Comparison of ENCODE assay signal across 8 cellular contexts in the genomic region with DNA sequence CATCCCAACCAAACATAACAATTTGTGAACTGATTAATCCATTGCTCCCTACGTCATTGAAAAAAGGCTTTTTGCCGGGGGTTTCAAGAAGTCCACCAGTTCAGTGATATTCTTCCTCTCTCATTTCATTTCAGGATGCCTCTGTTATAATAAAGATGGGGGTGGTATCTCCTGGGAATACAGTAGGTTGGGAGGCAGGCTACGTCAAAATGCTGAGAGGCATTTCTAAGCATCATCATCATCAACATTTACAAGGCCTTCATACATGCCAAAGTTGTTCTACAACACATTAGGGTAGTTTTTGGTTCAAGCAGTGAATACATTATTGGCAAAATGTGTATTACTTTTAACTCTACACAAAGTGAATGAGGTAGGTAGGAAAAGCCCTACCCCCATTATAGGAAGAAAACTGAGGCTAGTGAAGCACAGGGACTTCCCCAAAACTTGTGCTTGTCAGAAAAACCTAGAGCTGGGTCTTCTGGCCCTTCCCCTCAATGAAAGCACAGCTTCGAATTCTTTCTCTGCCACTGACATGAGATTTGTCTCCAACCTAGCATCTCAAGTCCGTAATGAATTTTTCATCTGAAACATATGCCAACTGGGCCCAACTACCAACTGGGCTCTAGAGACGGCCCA. TPM values are rescaled to one million over a fixed set of nuclear protein-coding genes. Genes with fewer than 3 reads are reported as not detected.
DNase-seq lines count a peak whose midpoint lies in the region; ATAC-seq, FAIRE-seq and TF ChIP-seq lines count a peak whose summit lies in the region.

No MANE protein-coding gene starts in this region.

- no peak for TF ChIP-seq POLR2A in adrenal gland (IDR thresholded peaks at IDR 0.05)

- intact Hi-C loops in adrenal gland (cut with DNase I): no loop called here

- peaks cover 34% of the 10 kb centered on the region for H3K4me1 Mint-ChIP-seq in stimulated activated naive CD8-positive, alpha-beta T cell treated with anti-CD3 and anti-CD28 coated beads, Interleukin-15, Interleukin-2, amounts not matched to agents 100 ng/mL and 50 ng/mL, for 24 hours (ENCODE audit: low read depth)
- H3K4me1 Mint-ChIP-seq in memory B cell: peaks cover 12% of the 10 kb centered on the region

- peak overlapping the region; percentile 97 for H3K27ac Mint-ChIP-seq in stimulated activated naive CD8-positive, alpha-beta T cell treated with anti-CD3 and anti-CD28 coated beads, Interleukin-15, Interleukin-2, amounts not matched to agents 100 ng/mL and 50 ng/mL, for 24 hours
- peak overlapping the region; percentile 97 for H3K27ac Mint-ChIP-seq in memory B cell

- no peak for FAIRE-seq in HTR-8/SVneo (lab: Jason Lieb, UNC)

- H3K4me1 ChIP-seq in adrenal gland (replicated peaks in 1 of 2): peaks cover 11 to 12% of the 10 kb centered on the region in 2 donors

- peaks cover 10% of the 10 kb centered on the region for H3K27me3 ChIP-seq in adrenal gland

- H3K36me3 Mint-ChIP-seq in stimulated activated naive CD8-positive, alpha-beta T cell treated with anti-CD3 and anti-CD28 coated beads, Interleukin-15, Interleukin-2, amounts not matched to agents 100 ng/mL and 50 ng/mL, for 24 hours (ENCODE audit: low read depth): peaks cover 4% of the 10 kb centered on the region
- peaks cover 4% of the 10 kb centered on the region for H3K36me3 Mint-ChIP-seq in memory B cell

- WGBS in adrenal gland, 4 donors: 41 to 44% (median 43%) methylated on average over 6 of the region's 6 CpGs

- TF ChIP-seq CTCF in adrenal gland (IDR thresholded peaks at IDR 0.05): no peak

- H3K4me3 ChIP-seq in adrenal gland: peak overlapping the region; percentile 37 to 77 (median 73)

- H3K36me3 ChIP-seq in adrenal gland (replicated peaks in 1 of 2): no peaks in the 10 kb centered on the region

- peaks cover 23% of the 10 kb centered on the region for H3K27me3 Mint-ChIP-seq in stimulated activated naive CD8-positive, alpha-beta T cell treated with anti-CD3 and anti-CD28 coated beads, Interleukin-15, Interleukin-2, amounts not matched to agents 100 ng/mL and 50 ng/mL, for 24 hours
- H3K27me3 Mint-ChIP-seq in memory B cell: peaks cover 13% of the 10 kb centered on the region

- no peak for ATAC-seq in stimulated activated naive CD8-positive, alpha-beta T cell treated with anti-CD3 and anti-CD28 coated beads, Interleukin-15, Interleukin-2, amounts not matched to agents 100 U/mL and 50 U/mL, for 24 hours
- ATAC-seq in HG03280 (IDR thresholded peaks at IDR 0.05; ENCODE audit: unreplicated experiment) (peak; percentile 3), memory B cell (ENCODE audit: low read depth) (peak; percentile 9)

- H3K27ac ChIP-seq in adrenal gland: peak overlapping the region; percentile 29 to 99 (median 89)

- peak overlapping the region; percentile 96 for H3K4me3 Mint-ChIP-seq in stimulated activated naive CD8-positive, alpha-beta T cell treated with anti-CD3 and anti-CD28 coated beads, Interleukin-15, Interleukin-2, amounts not matched to agents 100 ng/mL and 50 ng/mL, for 24 hours
- peak overlapping the region; percentile 98 for H3K4me3 Mint-ChIP-seq in memory B cell

- no peaks in the 10 kb centered on the region for H3K9me3 Mint-ChIP-seq in stimulated activated naive CD8-positive, alpha-beta T cell treated with anti-CD3 and anti-CD28 coated beads, Interleukin-15, Interleukin-2, amounts not matched to agents 100 ng/mL and 50 ng/mL, for 24 hours
- no peaks in the 10 kb centered on the region for H3K9me3 Mint-ChIP-seq in memory B cell

- no peak for DNase-seq in stimulated activated naive CD8-positive, alpha-beta T cell treated with anti-CD3 and anti-CD28 coated beads, Interleukin-15, Interleukin-2, amounts not matched to agents 100 U/mL and 50 U/mL, for 24 hours
- DNase-seq in adrenal gland (no peak), memory B cell (ENCODE audit: low spot score in 2 of 2) (no peak), HTR-8/SVneo (ENCODE audit: insufficient read length, low spot score) (no peak), GM03348 (ENCODE audit: low spot score) (no peak), NCI-H146 (lab: John Stamatoyannopoulos, UW) (no peak)

- no peaks in the 10 kb centered on the region for H3K9me3 ChIP-seq in adrenal gland (replicated peaks in 1 of 3)

RNA-seq across cellular contexts. Expression of a gene that starts 11.3 kb away (rescaled TPM):
- 1 to 10 TPM in 7 of 8 donors, under 1 TPM in 1; 0.61 to 5.1 (median 2.4) TPM for total RNA-seq in adrenal gland
- polyA plus RNA-seq in adrenal gland: 1 to 10 TPM; 1.3 to 7.9 (median 3.9) TPM
